ENCODE assay signal across 8 cellular contexts in genomic region chr3:184371570-184372018, GRCh38. TPM values are rescaled to one million over a fixed set of nuclear protein-coding genes. Genes with fewer than 3 reads are reported as not detected.
A peak's percentile ranks its signal among the peaks of the same experiment; 100 is the strongest.
DNase-seq lines count a peak whose midpoint lies in the region; ATAC-seq and TF ChIP-seq lines count a peak whose summit lies in the region.

No MANE protein-coding gene starts in this region.

- peak; percentile 98 for TF ChIP-seq CTCF in astrocyte of the spinal cord (IDR thresholded peaks at IDR 0.05; ENCODE audit: low read depth, low read length)
- peak; percentile 94 for TF ChIP-seq CTCF in hepatocyte (IDR thresholded peaks at IDR 0.05; ENCODE audit: poor library complexity)

- no peaks in the 10 kb centered on the region for H3K27me3 ChIP-seq in hepatocyte

- no peaks in the 10 kb centered on the region for H3K79me2 ChIP-seq in hepatocyte

- ATAC-seq in HG02759 (IDR thresholded peaks at IDR 0.05; ENCODE audit: unreplicated experiment) (peak; percentile 76), HG02571 (IDR thresholded peaks at IDR 0.05; ENCODE audit: unreplicated experiment) (no peak)

- in situ Hi-C loops in astrocyte of the spinal cord (cut with HindIII; ENCODE audit: low sequenced_read_pairs) = no loop called here

- DNase-seq in GM04503 (ENCODE audit: low read depth) = peak; percentile 37
- peak; percentile 76 to 88 for DNase-seq in NCI-H1930 (lab: John Stamatoyannopoulos, UW)
- DNase-seq in T-helper 1 cell = peak in 3 of 5 donors; percentile 46 to 73 (median 50)
- DNase-seq in astrocyte of the spinal cord (ENCODE audit: low read depth, low spot score) = peak; percentile 91
- peak; percentile 91 for DNase-seq in hepatocyte (ENCODE audit: low spot score)
- peak; percentile 64 for DNase-seq in skeletal muscle cell (ENCODE audit: low read depth)

- H4K20me1 ChIP-seq in hepatocyte (ENCODE audit: insufficient read depth, poor library complexity, severe bottlenecking) = no peaks in the 10 kb centered on the region

- H3K9me2 ChIP-seq in hepatocyte (replicated peaks; ENCODE audit: insufficient read depth) = no peaks in the 10 kb centered on the region

- no peaks in the 10 kb centered on the region for H3K9me3 ChIP-seq in hepatocyte (ENCODE audit: low read depth)

- H3K4me1 ChIP-seq in hepatocyte (ENCODE audit: insufficient read depth) = peaks cover 5% of the 10 kb centered on the region

- peaks cover 4% of the 10 kb centered on the region for H3K36me3 ChIP-seq in hepatocyte (replicated peaks; ENCODE audit: insufficient read depth, low read depth)

- H2AFZ ChIP-seq in hepatocyte = no peak overlapping the region

- H3K4me3 ChIP-seq in astrocyte of the spinal cord (ENCODE audit: low read depth, low read length) (no peak overlapping the region), hepatocyte (no peak overlapping the region), skeletal muscle cell (ENCODE audit: low read depth, low read length) (no peak overlapping the region)

- H3K27ac ChIP-seq in hepatocyte = no peak overlapping the region

- WGBS in hepatocyte (ENCODE audit: low lambda C conversion rate, missing lambda C conversion rate) = 41% methylated on average over 5 of the region's 5 CpGs

- no peak overlapping the region for H3K4me2 ChIP-seq in hepatocyte

RNA-seq across cellular contexts. Expression of gene THPO, which starts 6.4 kb away (rescaled TPM):
- 1.5 and 1.8 TPM in 2 replicates for total RNA-seq in hepatocyte
- polyA plus RNA-seq in hepatocyte = 4.0 and 5.2 TPM in 2 replicates

RNA-seq across cellular contexts. Expression of gene CHRD, which starts 8.3 kb away (rescaled TPM):
- 13.6 and 15.0 TPM in 2 replicates for total RNA-seq in hepatocyte
- polyA plus RNA-seq in hepatocyte = 13.3 and 16.1 TPM in 2 replicates

RNA-seq across cellular contexts. Expression of gene POLR2H, which starts 10.1 kb away (rescaled TPM):
- total RNA-seq in hepatocyte = 125 and 126 TPM in 2 replicates
- polyA plus RNA-seq in hepatocyte = 95.1 and 106 TPM in 2 replicates

RNA-seq across cellular contexts. Expression of gene CLCN2, which starts 10.2 kb away (rescaled TPM):
- 11.8 and 12.3 TPM in 2 replicates for total RNA-seq in hepatocyte
- polyA plus RNA-seq in hepatocyte = 11.9 and 12.8 TPM in 2 replicates

RNA-seq across cellular contexts. Expression of gene FAM131A, which starts 34.2 kb away (rescaled TPM):
- 12.6 and 17.7 TPM in 2 replicates for total RNA-seq in hepatocyte
- polyA plus RNA-seq in hepatocyte = 10.2 and 12.2 TPM in 2 replicates

Comparison
In these comparisons a context has a peak if more than half of its experiments do, and no peak if none do; other contexts are left out.
1. DNase-seq: peak in every context shown above with its lines; median percentile 91 in astrocyte of the spinal cord; 91 in hepatocyte; 82 in NCI-H1930; 64 in skeletal muscle cell; 50 in T-helper 1 cell; 37 in GM04503.